In genomic region chr17:8053600-8053999, GRCh38 we compare ENCODE assay signal across 1 cellular context.
TF ChIP-seq lines count a peak whose summit lies in the region.

No MANE protein-coding gene starts in this region.

TF ChIP-seq in HepG2, 621 proteins besides CTCF, POLR2A, EP300 and RAD21:
- TF ChIP-seq ZBTB21 (CRISPR knock-in tag; IDR thresholded peaks at IDR 0.05) (peak; percentile 50; the same call in 1 of the 2 replicates), ZNF10 (CRISPR knock-in tag; IDR thresholded peaks at IDR 0.05; ENCODE audit: borderline replicate concordance, low read depth) (no peak), PTBP1 (IDR thresholded peaks at IDR 0.05; ENCODE audit: low read depth, low read length, poor library complexity, severe bottlenecking) (no peak), ZBTB20 (CRISPR knock-in tag; IDR thresholded peaks at IDR 0.05; ENCODE audit: borderline replicate concordance, low read depth) (no peak), SNRNP70 (IDR thresholded peaks at IDR 0.05; ENCODE audit: low read depth, low read length) (no peak), KIAA2018 (CRISPR knock-in tag; IDR thresholded peaks at IDR 0.05; ENCODE audit: borderline replicate concordance) (no peak), TFDP2 (CRISPR knock-in tag; IDR thresholded peaks at IDR 0.05) (no peak), ZNF143 (CRISPR knock-in tag; IDR thresholded peaks at IDR 0.05) (no peak), MAFK (conservative IDR thresholded peaks at IDR 0.05 in 1 of 2, IDR thresholded peaks at IDR 0.05 in 1 of 2; ENCODE audit: low read length in 2 of 2) (no peak), PHF20 (CRISPR knock-in tag; IDR thresholded peaks at IDR 0.05) (no peak), MAZ (IDR thresholded peaks at IDR 0.05; ENCODE audit: borderline replicate concordance, low read depth, low read length) (no peak), MAZ (CRISPR knock-in tag; IDR thresholded peaks at IDR 0.05; ENCODE audit: low read depth) (no peak), ATF7 (IDR thresholded peaks at IDR 0.05) (peak; percentile 58), ATF7 (CRISPR knock-in tag; IDR thresholded peaks at IDR 0.05) (no peak), CREB1 (IDR thresholded peaks at IDR 0.05) (peak; percentile 89), CREB1 (CRISPR knock-in tag; IDR thresholded peaks at IDR 0.05) (no peak), ZKSCAN5 (CRISPR knock-in tag; IDR thresholded peaks at IDR 0.05) (no peak), ARID2 (CRISPR knock-in tag; IDR thresholded peaks at IDR 0.05; ENCODE audit: borderline replicate concordance) (no peak), TARDBP (CRISPR knock-in tag; IDR thresholded peaks at IDR 0.05) (no peak), ATF7-NPFF (CRISPR knock-in tag; IDR thresholded peaks at IDR 0.05; ENCODE audit: low read depth) (no peak), ZNF674 (CRISPR knock-in tag; IDR thresholded peaks at IDR 0.05; ENCODE audit: low read depth) (no peak), CREB3 (CRISPR knock-in tag; IDR thresholded peaks at IDR 0.05) (no peak), RNF219 (CRISPR knock-in tag; IDR thresholded peaks at IDR 0.05) (no peak), MAX (IDR thresholded peaks at IDR 0.05) (no peak), ZMAT3 (CRISPR knock-in tag; conservative IDR thresholded peaks at IDR 0.05) (no peak), SOX5 (CRISPR knock-in tag; IDR thresholded peaks at IDR 0.05; ENCODE audit: borderline replicate concordance) (no peak)
